27 cellular contexts compared by ENCODE assay signal in genomic region chr21:41632748-41633475, GRCh38.
DNase-seq lines count a peak whose midpoint lies in the region; ATAC-seq and TF ChIP-seq lines count a peak whose summit lies in the region.
"Had no signal": no experiment of that assay in that cellular context is flagged by ENCODE, and none has a peak within 500 bp of the region (broad histone marks: within the 10 kb centered on the region; RNA-seq: fewer than 3 reads in every experiment).

No MANE protein-coding gene starts in this region.

- WGBS in IMR-90 (ENCODE audit: extremely low coverage in 2 of 2, insufficient read length in 1 of 2), 2 experiments: no CpG with 5 or more reads among the region's 12 CpGs

- BruUV-seq in IMR-90 (replicated peaks; lab: Mats Ljungman, UMichigan): no TSS peak

- H3K36me3 ChIP-seq in IMR-90 (ENCODE audit: control insufficient read depth, insufficient read depth, low read length) (no peaks in the 10 kb centered on the region), SJCRH30 (no peaks in the 10 kb centered on the region)
- H3K36me3 ChIP-seq: adrenal gland, gastroesophageal sphincter, lower lobe of right lung, right lobe of liver, tibial artery had no signal

- no peaks in the 10 kb centered on the region for H3K27me3 ChIP-seq in IMR-90 (ENCODE audit: control insufficient read depth, insufficient read depth, low read length)
- no peaks in the 10 kb centered on the region for H3K27me3 ChIP-seq in SJCRH30
- H3K27me3 ChIP-seq: adrenal gland, right lobe of liver, tibial artery had no signal

- peaks cover 6% of the 10 kb centered on the region; the same call in 1 of the 2 replicates for H3K9me1 ChIP-seq in IMR-90 (ENCODE audit: insufficient read depth, low read length)

- dilution Hi-C loops in IMR-90 (cut with HindIII; ENCODE audit: low sequenced_read_pairs, unreplicated experiment): no loop called here

- no peak overlapping the region for H2BK5ac ChIP-seq in IMR-90 (ENCODE audit: low read depth, low read length, poor library complexity, severe bottlenecking)

- H3K4me2 ChIP-seq in IMR-90 (ENCODE audit: low read depth, low read length): no peak overlapping the region
- H3K4me2 ChIP-seq: GM23338 had no signal

- H2BK120ac ChIP-seq in IMR-90 (ENCODE audit: low read depth, low read length): no peak overlapping the region

- intact Hi-C loops in IMR-90 (cut with micrococcal nuclease): no loop called here
- intact Hi-C loops in posterior vena cava (cut with DNase I): no loop called here

- no peaks in the 10 kb centered on the region for H3K36me3 Mint-ChIP-seq in chondrocyte (ENCODE audit: low read depth)
- no peaks in the 10 kb centered on the region for H3K36me3 Mint-ChIP-seq in T-helper 2 cell treated with Interferon-gamma antibody and Interleukin-4, amounts not matched to agents 5 μg/mL and 100 μg/mL, for 36 hours (ENCODE audit: low read depth)

- H4K8ac ChIP-seq in IMR-90 (ENCODE audit: low read depth in 2 of 2, low read length in 2 of 2): no peak overlapping the region

- no peaks in the 10 kb centered on the region for H3K27me3 Mint-ChIP-seq in chondrocyte (ENCODE audit: low read depth)
- peaks cover 2% of the 10 kb centered on the region for H3K27me3 Mint-ChIP-seq in T-helper 2 cell treated with Interferon-gamma antibody and Interleukin-4, amounts not matched to agents 5 μg/mL and 100 μg/mL, for 36 hours (ENCODE audit: low read depth)

- H3K9me3 ChIP-seq in IMR-90 (ENCODE audit: control insufficient read depth, insufficient read depth, low read length) (no peaks in the 10 kb centered on the region), SJCRH30 (replicated peaks) (no peaks in the 10 kb centered on the region)
- H3K9me3 ChIP-seq: adrenal gland, lower lobe of right lung, right lobe of liver, tibial artery had no signal

- DNase-seq in IMR-90 (no peak), NCI-H69 (lab: John Stamatoyannopoulos, UW) (peak; percentile 39), chondrocyte (ENCODE audit: low spot score) (peak; percentile 46), posterior vena cava (ENCODE audit: low spot score) (peak; percentile 76), SJCRH30 (no peak)
- DNase-seq in T-helper 2 cell treated with Interferon-gamma antibody and Interleukin-4, amounts not matched to agents 5 μg/mL and 100 μg/mL, for 36 hours (ENCODE audit: low spot score): no peak
- DNase-seq: activated CD4-positive, alpha-beta T cell treated with anti-CD3 and anti-CD28 coated beads for 48 hours; activated naive CD4-positive, alpha-beta T cell treated with Interleukin-2 at 50 U/mL for 16 hours; activated T-cell treated with anti-CD3 and anti-CD28 coated beads, Interleukin-2, amount 50 U/mL, for 48 hours; adrenal gland; cortex of kidney; hypothalamus; lower lobe of right lung; MV-4-11; NCI-H1694 treated with DMSO at 0.1 percent for 48 hours; NCI-H446; NK-92 treated with Interleukin-12 subunit alpha and Interleukin-12 subunit beta, amount 100 ng/mL, for 24 hours; right lobe of liver; T-helper 17 cell; tibial artery had no signal

- no peak overlapping the region for H3K56ac ChIP-seq in IMR-90 (ENCODE audit: extremely low read depth, insufficient read depth, low read length)

- no peak overlapping the region for H4K5ac ChIP-seq in IMR-90 (ENCODE audit: low read depth, low read length)

- H2BK20ac ChIP-seq in IMR-90 (ENCODE audit: low read depth, low read length): no peak overlapping the region

- H3K14ac ChIP-seq in IMR-90 (replicated peaks; ENCODE audit: low read depth, low read length): no peak overlapping the region

- POLR2A ChIA-PET in IMR-90 (lab: Charles Lee; ENCODE audit: unreplicated experiment): no interaction called here

- no peak for TF ChIP-seq POLR2A in IMR-90 (IDR thresholded peaks at IDR 0.05; ENCODE audit: low read depth, low read length)

- no peak overlapping the region for H3K4me3 Mint-ChIP-seq in chondrocyte (ENCODE audit: unreplicated experiment)
- no peak overlapping the region for H3K4me3 Mint-ChIP-seq in T-helper 2 cell treated with Interferon-gamma antibody and Interleukin-4, amounts not matched to agents 5 μg/mL and 100 μg/mL, for 36 hours
- H3K4me3 Mint-ChIP-seq: GM23338; neural crest cell; stimulated activated naive CD8-positive, alpha-beta T cell treated with anti-CD3 and anti-CD28 coated beads, Interleukin-15, Interleukin-2, amounts not matched to agents 100 ng/mL and 50 ng/mL, for 24 hours; T-helper 17 cell had no signal

- TF ChIP-seq CTCF in IMR-90 (conservative IDR thresholded peaks at IDR 0.05; ENCODE audit: low read depth, low read length) (no peak), chondrocyte (IDR thresholded peaks at IDR 0.05) (no peak)

- no peak overlapping the region for H3K9ac ChIP-seq in IMR-90 (ENCODE audit: low read depth, low read length)

- 0 out of 2 replicates have a peak overlapping the region, but pooled peaks have one; percentile 16 for H2AK5ac ChIP-seq in IMR-90 (ENCODE audit: low read depth, low read length)

- H4K20me1 ChIP-seq in IMR-90 (ENCODE audit: insufficient read depth, low read length): no peaks in the 10 kb centered on the region; the same call in 1 of the 2 replicates

- in situ Hi-C loops in IMR-90 (cut with MboI; ENCODE audit: low sequenced_read_pairs): no loop called here

- H4K91ac ChIP-seq in IMR-90 (ENCODE audit: insufficient read depth, low read depth, low read length): no peak overlapping the region

- H3K4me1 Mint-ChIP-seq in chondrocyte (ENCODE audit: low read depth): peaks cover 37% of the 10 kb centered on the region
- no peaks in the 10 kb centered on the region for H3K4me1 Mint-ChIP-seq in T-helper 2 cell treated with Interferon-gamma antibody and Interleukin-4, amounts not matched to agents 5 μg/mL and 100 μg/mL, for 36 hours (ENCODE audit: low read depth)
- H3K4me1 Mint-ChIP-seq: GM23338, neural crest cell, T-helper 17 cell had no signal

- H3K23ac ChIP-seq in IMR-90 (ENCODE audit: low read depth, low read length): no peak overlapping the region

- H2BK15ac ChIP-seq in IMR-90 (ENCODE audit: low read depth, low read length): no peak overlapping the region; the same call in 2 of the 3 replicates

- no peak overlapping the region for H3K4ac ChIP-seq in IMR-90 (ENCODE audit: low read depth, low read length)

- H3K4me3 ChIP-seq in IMR-90 (ENCODE audit: insufficient read depth, low read depth, low read length) (no peak overlapping the region), SJCRH30 (no peak overlapping the region)
- H3K4me3 ChIP-seq: adrenal gland, gastroesophageal sphincter, GM23338, lower lobe of right lung, right lobe of liver, SK-N-MC, tibial artery had no signal

- H3K27ac ChIP-seq in IMR-90 (ENCODE audit: insufficient read depth, low read length) (no peak overlapping the region), SJCRH30 (no peak overlapping the region)
- H3K27ac ChIP-seq: adrenal gland, gastroesophageal sphincter, lower lobe of right lung, right lobe of liver, SK-N-MC, tibial artery had no signal

- peaks cover 5% of the 10 kb centered on the region for H3K4me1 ChIP-seq in IMR-90 (ENCODE audit: control insufficient read depth, insufficient read depth, low read length)
- H3K4me1 ChIP-seq in SJCRH30: no peaks in the 10 kb centered on the region
- H3K4me1 ChIP-seq: adrenal gland, gastroesophageal sphincter, lower lobe of right lung, right lobe of liver had no signal

- H3K9me3 Mint-ChIP-seq in chondrocyte (ENCODE audit: low read depth): peaks cover 6% of the 10 kb centered on the region
- no peaks in the 10 kb centered on the region for H3K9me3 Mint-ChIP-seq in T-helper 2 cell treated with Interferon-gamma antibody and Interleukin-4, amounts not matched to agents 5 μg/mL and 100 μg/mL, for 36 hours

- H3K18ac ChIP-seq in IMR-90 (ENCODE audit: low read depth, low read length): no peak overlapping the region

- ATAC-seq in IMR-90 (ENCODE audit: low read depth) (no peak), GM21526 (IDR thresholded peaks at IDR 0.05; ENCODE audit: low FRiP score, unreplicated experiment) (no peak), GM19328 (IDR thresholded peaks at IDR 0.05; ENCODE audit: unreplicated experiment) (no peak)
- ATAC-seq: gastroesophageal sphincter, GM23338, right lobe of liver, T-helper 17 cell had no signal

- CTCF ChIA-PET in IMR-90 (lab: Yijun Ruan, JAX): interaction anchor here (0.8 kb wide), 1 partner anchor 9 kb away, joined by 3 read pairs; no protein-coding TSS in a partner anchor

- H2AK9ac ChIP-seq in IMR-90 (replicated peaks; ENCODE audit: low read depth, low read length, poor library complexity): no peak overlapping the region

- H2AFZ ChIP-seq in IMR-90 (replicated peaks; ENCODE audit: low read length, poor library complexity): peak overlapping the region; percentile 48
- H2AFZ ChIP-seq: GM23338 had no signal

- H3K79me1 ChIP-seq in IMR-90 (ENCODE audit: low read depth in 1 of 2, low read length in 2 of 2): no peaks in the 10 kb centered on the region

- H3K27ac Mint-ChIP-seq in chondrocyte (ENCODE audit: unreplicated experiment): no peak overlapping the region
- no peak overlapping the region for H3K27ac Mint-ChIP-seq in T-helper 2 cell treated with Interferon-gamma antibody and Interleukin-4, amounts not matched to agents 5 μg/mL and 100 μg/mL, for 36 hours
- H3K27ac Mint-ChIP-seq: GM23338; stimulated activated naive CD8-positive, alpha-beta T cell treated with anti-CD3 and anti-CD28 coated beads, Interleukin-15, Interleukin-2, amounts not matched to agents 100 ng/mL and 50 ng/mL, for 24 hours; T-helper 17 cell had no signal

- no peak for TF ChIP-seq RAD21 in IMR-90 (IDR thresholded peaks at IDR 0.05; ENCODE audit: low read length)

TF ChIP-seq in IMR-90, 13 proteins besides CTCF, POLR2A, EP300 and RAD21 (continues in another document):
- TF ChIP-seq NFE2L2 (IDR thresholded peaks at IDR 0.05; ENCODE audit: low read depth, low read length): no peak
- no peak for TF ChIP-seq ELK1 (IDR thresholded peaks at IDR 0.05; ENCODE audit: borderline replicate concordance, low read depth, low read length)
- no peak for TF ChIP-seq MXI1 (IDR thresholded peaks at IDR 0.05; ENCODE audit: borderline replicate concordance, low read depth, low read length)
- no peak for TF ChIP-seq CEBPB (IDR thresholded peaks at IDR 0.05; ENCODE audit: low read depth, low read length)
- no peak for TF ChIP-seq MAFK (IDR thresholded peaks at IDR 0.05; ENCODE audit: low read depth, low read length)
- TF ChIP-seq RCOR1 (IDR thresholded peaks at IDR 0.05; ENCODE audit: insufficient replicate concordance, low read length): no peak
- TF ChIP-seq MAZ (IDR thresholded peaks at IDR 0.05; ENCODE audit: borderline replicate concordance, low read depth, low read length): no peak
- TF ChIP-seq FOS (IDR thresholded peaks at IDR 0.05; ENCODE audit: low read depth, low read length): no peak
- no peak for TF ChIP-seq RFX5 (IDR thresholded peaks at IDR 0.05; ENCODE audit: low read depth, low read length)

Comparison
In these comparisons a context has a peak if more than half of its experiments do, and no peak if none do; other contexts are left out.
1. DNase-seq: peak in NCI-H69 (single experiment), chondrocyte (single experiment) and posterior vena cava (single experiment); none in IMR-90 (single experiment), SJCRH30 (0 of 2) and T-helper 2 cell treated with Interferon-gamma antibody and Interleukin-4, amounts not matched to agents 5 μg/mL and 100 μg/mL, for 36 hours (single experiment).